Comparison of ENCODE assay signal across 23 cellular contexts in the genomic region with DNA sequence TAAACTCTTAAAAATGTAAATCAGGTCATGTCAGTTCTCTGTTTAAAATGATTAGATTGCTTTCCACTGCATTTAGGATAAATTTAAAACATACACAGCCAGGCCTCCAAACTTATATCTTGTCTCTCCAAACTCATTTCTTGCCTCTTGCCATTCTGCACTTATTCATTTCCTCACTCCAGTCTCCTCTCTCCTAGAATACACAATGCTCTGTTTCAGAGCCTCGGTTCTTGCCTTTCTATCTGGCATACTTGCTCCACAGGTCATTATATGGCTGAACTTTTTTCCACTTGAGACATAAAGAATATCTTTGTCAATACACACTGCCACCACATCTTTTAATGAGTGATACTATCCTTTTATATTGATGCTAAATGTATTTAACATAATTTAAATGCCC.
"Had no signal": no experiment of that assay in that cellular context is flagged by ENCODE, and none has a peak within 500 bp of the region (broad histone marks: within the 10 kb centered on the region; RNA-seq: fewer than 3 reads in every experiment).

No MANE protein-coding gene starts in this region.

- FAIRE-seq: endothelial cell of umbilical vein, kidney had no signal

- H3K27ac Mint-ChIP-seq: immature natural killer cell, naive B cell had no signal

- H3K36me3 Mint-ChIP-seq: immature natural killer cell, naive B cell had no signal

- H3K79me2 ChIP-seq: hepatocyte had no signal

- H2AFZ ChIP-seq: hepatocyte had no signal

- DNase-seq: dermis blood vessel endothelial cell; dorsolateral prefrontal cortex; effector CD4-positive, alpha-beta T cell; effector memory CD4-positive, alpha-beta T cell; foreskin keratinocyte; heart left ventricle; hypothalamus; immature natural killer cell; islet precursor cell; kidney; kidney glomerular epithelial cell; left cardiac atrium; left lung; left ventricle myocardium superior; lower lobe of right lung; mesenchymal stem cell; mucosa of descending colon; naive B cell had no signal

- H3K9me3 ChIP-seq: esophagus muscularis mucosa, gastroesophageal sphincter, heart left ventricle, left lung, lower lobe of right lung, mucosa of descending colon had no signal

- H3K9me3 Mint-ChIP-seq: immature natural killer cell, naive B cell had no signal

- H3K4me1 ChIP-seq: left lung had no signal

- H3K36me3 ChIP-seq: esophagus muscularis mucosa, gastroesophageal sphincter, heart left ventricle, left lung, lower lobe of right lung had no signal

- H3K4me2 ChIP-seq: hepatocyte had no signal

- ATAC-seq: foreskin keratinocyte, gastroesophageal sphincter, heart left ventricle, left cardiac atrium, left lung, left ventricle myocardium superior, lower lobe of right lung, mucosa of descending colon had no signal

- H3K4me3 ChIP-seq: coronary artery, dorsolateral prefrontal cortex, esophagus muscularis mucosa, gastroesophageal sphincter, heart left ventricle, hepatocyte, left lung, lower lobe of right lung, mucosa of descending colon had no signal

- H3K4me3 Mint-ChIP-seq: immature natural killer cell, naive B cell had no signal

- H3K27ac ChIP-seq: coronary artery, dorsolateral prefrontal cortex, esophagus muscularis mucosa, foreskin keratinocyte, gastroesophageal sphincter, heart left ventricle, hepatocyte, left lung, lower lobe of right lung had no signal

- H3K4me1 Mint-ChIP-seq: immature natural killer cell, naive B cell had no signal

- H3K27me3 ChIP-seq: dorsolateral prefrontal cortex, esophagus muscularis mucosa, foreskin keratinocyte, gastroesophageal sphincter, heart left ventricle, hepatocyte, left lung had no signal
